ENCODE assay signal across 8 cellular contexts in the genomic region with DNA sequence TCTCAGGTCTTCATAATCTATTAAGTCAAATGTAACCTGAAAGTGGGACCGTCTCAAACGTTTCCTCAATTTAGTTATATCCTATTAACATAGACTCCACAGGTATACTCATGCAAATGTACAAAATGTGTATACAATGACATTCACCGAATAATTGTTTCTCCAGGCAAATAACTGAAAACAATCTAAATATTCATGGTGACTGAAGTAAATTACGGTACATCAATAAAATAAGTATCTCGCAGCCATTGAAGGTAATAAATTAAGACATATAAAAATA. TPM values are rescaled to one million over a fixed set of nuclear protein-coding genes. Genes with fewer than 3 reads are reported as not detected.
DNase-seq lines count a peak whose midpoint lies in the region; ATAC-seq and TF ChIP-seq lines count a peak whose summit lies in the region.

No MANE protein-coding gene starts in this region.

- peaks cover 37% of the 10 kb centered on the region for H3K4me1 ChIP-seq in CD4-positive, CD25-positive, alpha-beta regulatory T cell (ENCODE audit: control insufficient read depth, insufficient read depth, low read length, poor library complexity, severe bottlenecking)
- H3K4me1 ChIP-seq in endocrine pancreas (ENCODE audit: control insufficient read depth, insufficient read depth, low read length) (peaks cover 10% of the 10 kb centered on the region), neuron (ENCODE audit: insufficient read depth, low read length) (peaks cover 25% of the 10 kb centered on the region)

- peak overlapping the region; percentile 95 to 99 (median 99) for H3K4me3 Mint-ChIP-seq in CD4-positive, CD25-positive, alpha-beta regulatory T cell

- no peaks in the 10 kb centered on the region for H3K27me3 ChIP-seq in CD4-positive, CD25-positive, alpha-beta regulatory T cell (ENCODE audit: control insufficient read depth, insufficient read depth, low read length)
- no peaks in the 10 kb centered on the region for H3K27me3 ChIP-seq in endocrine pancreas (ENCODE audit: control insufficient read depth, insufficient read depth, low read length)
- no peaks in the 10 kb centered on the region for H3K27me3 ChIP-seq in neuron (ENCODE audit: insufficient read depth, low read length)

- H3K4me3 ChIP-seq in CD4-positive, CD25-positive, alpha-beta regulatory T cell (ENCODE audit: low read depth, low read length), result peak overlapping the region; percentile 98
- H3K4me3 ChIP-seq in NB4 (ENCODE audit: low read depth, low read length) (peak overlapping the region; percentile 98), endocrine pancreas (ENCODE audit: control insufficient read depth, insufficient read depth, low read length) (peak overlapping the region; percentile 100), neuron (ENCODE audit: low read length) (peak overlapping the region; percentile 81)

- no peak for DNase-seq in CD4-positive, CD25-positive, alpha-beta regulatory T cell
- DNase-seq in NB4 (ENCODE audit: low read depth), result peak; percentile 22
- no peak for DNase-seq in NCI-H1436 (lab: John Stamatoyannopoulos, UW)
- no peak for DNase-seq in SHP77 treated with DMSO at 0.1 percent for 48 hours (lab: John Stamatoyannopoulos, UW)
- DNase-seq in epidermal melanocyte (ENCODE audit: insufficient read length, low spot score), result no peak

- H3K36me3 Mint-ChIP-seq in CD4-positive, CD25-positive, alpha-beta regulatory T cell, result peaks cover 27% of the 10 kb centered on the region

- peak overlapping the region; percentile 94 for H3K9ac ChIP-seq in endocrine pancreas (ENCODE audit: control insufficient read depth, insufficient read depth, low read length)

- H3K27ac ChIP-seq in CD4-positive, CD25-positive, alpha-beta regulatory T cell (ENCODE audit: insufficient read depth, low read length, poor library complexity, severe bottlenecking), result peak overlapping the region; percentile 68

- no peak for TF ChIP-seq POLR2A in NB4 (IDR thresholded peaks at IDR 0.05; ENCODE audit: extremely low read depth, insufficient read length)

- no peaks in the 10 kb centered on the region for H3K9me3 ChIP-seq in CD4-positive, CD25-positive, alpha-beta regulatory T cell (ENCODE audit: control insufficient read depth in 2 of 2, low read length in 2 of 2)
- H3K9me3 ChIP-seq in endocrine pancreas (ENCODE audit: control insufficient read depth, low read length) (no peaks in the 10 kb centered on the region), neuron (ENCODE audit: low read length) (no peaks in the 10 kb centered on the region)

- H3K4me1 Mint-ChIP-seq in CD4-positive, CD25-positive, alpha-beta regulatory T cell, result peaks cover 24 to 76% (median 54%) of the 10 kb centered on the region in 4 donors

- peaks cover 19% of the 10 kb centered on the region for H3K36me3 ChIP-seq in CD4-positive, CD25-positive, alpha-beta regulatory T cell (ENCODE audit: control insufficient read depth, insufficient read depth, low read length)
- H3K36me3 ChIP-seq in endocrine pancreas (ENCODE audit: control insufficient read depth, insufficient read depth, low read length) (no peaks in the 10 kb centered on the region), neuron (ENCODE audit: insufficient read depth, low read length) (peaks cover 28% of the 10 kb centered on the region)

- H3K27ac Mint-ChIP-seq in CD4-positive, CD25-positive, alpha-beta regulatory T cell, result peak overlapping the region; percentile 79 to 99 (median 98)

- H3K27me3 Mint-ChIP-seq in CD4-positive, CD25-positive, alpha-beta regulatory T cell, result peaks cover 5% of the 10 kb centered on the region

- H2AFZ ChIP-seq in neuron (ENCODE audit: low read depth, low read length), result no peak overlapping the region

- H3K9me3 Mint-ChIP-seq in CD4-positive, CD25-positive, alpha-beta regulatory T cell, result no peaks in the 10 kb centered on the region

- TF ChIP-seq CTCF in NB4 (IDR thresholded peaks at IDR 0.05; ENCODE audit: low read depth, low read length), result no peak

- no peak for ATAC-seq in CD4-positive, CD25-positive, alpha-beta regulatory T cell (ENCODE audit: low read depth in 2 of 2)
- no peak for ATAC-seq in GM21619 (IDR thresholded peaks at IDR 0.05; ENCODE audit: unreplicated experiment)

RNA-seq across cellular contexts. Expression of a gene that starts 0.5 kb away (rescaled TPM):
- total RNA-seq in CD4-positive, CD25-positive, alpha-beta regulatory T cell, result 67.1 TPM
- 10 to 100 TPM; 51.1 to 58.2 (median 51.6) TPM for polyA plus RNA-seq in CD4-positive, CD25-positive, alpha-beta regulatory T cell

RNA-seq across cellular contexts. Expression of a gene that starts 32.1 kb away (rescaled TPM):
- total RNA-seq in CD4-positive, CD25-positive, alpha-beta regulatory T cell, result 58.7 TPM
- polyA plus RNA-seq in CD4-positive, CD25-positive, alpha-beta regulatory T cell, result 10 to 100 TPM; 23.5 to 28.5 (median 26.6) TPM

RNA-seq across cellular contexts. Expression of a gene that starts 32.7 kb away (rescaled TPM):
- 6.1 TPM for total RNA-seq in CD4-positive, CD25-positive, alpha-beta regulatory T cell
- 1 to 10 TPM; 2.7 to 5.3 (median 3.8) TPM for polyA plus RNA-seq in CD4-positive, CD25-positive, alpha-beta regulatory T cell
